8 cellular contexts compared by ENCODE assay signal in genomic region chr5:19370655-19371386, GRCh38.
"Had no signal": no experiment of that assay in that cellular context is flagged by ENCODE, and none has a peak within 500 bp of the region (broad histone marks: within the 10 kb centered on the region; RNA-seq: fewer than 3 reads in every experiment).

No MANE protein-coding gene starts in this region.

- H3K36me3 ChIP-seq: HAP-1 had no signal

- H3K9me3 ChIP-seq: HAP-1 had no signal

- H3K9ac ChIP-seq: GM23248 had no signal

- H3K4me1 ChIP-seq: HAP-1 had no signal

- H3K27ac ChIP-seq: GM23248, HL-60 had no signal

- DNase-seq: GM23248, GOT3, H7, HFFc6 had no signal

- H3K4me3 ChIP-seq: GM23248, HAP-1 had no signal

- ATAC-seq: HCT116, HepG2 had no signal

- H2AFZ ChIP-seq: GM23248 had no signal
